31 cellular contexts compared by ENCODE assay signal in the genomic region with DNA sequence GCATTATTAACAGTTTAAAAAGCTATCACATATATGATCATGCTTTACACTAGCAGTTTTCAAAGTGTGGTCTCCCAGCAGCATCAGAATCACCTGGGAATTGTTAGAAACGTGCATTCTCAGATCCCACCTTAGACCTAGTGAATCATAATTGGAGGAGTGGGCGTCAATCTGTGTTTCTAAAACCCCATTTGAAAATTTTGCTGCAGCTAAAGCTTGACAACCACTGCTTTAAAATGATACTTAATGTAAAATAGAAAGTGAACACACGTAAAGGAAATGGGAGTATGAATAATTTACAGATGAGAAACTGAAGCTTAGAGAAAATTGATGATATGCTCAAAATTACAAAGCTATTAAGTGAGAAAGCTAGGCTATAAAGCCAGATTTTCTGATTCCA.
"Had no signal": no experiment of that assay in that cellular context is flagged by ENCODE, and none has a peak within 500 bp of the region (broad histone marks: within the 10 kb centered on the region; RNA-seq: fewer than 3 reads in every experiment).

No MANE protein-coding gene starts in this region.

- H3K9me3 Mint-ChIP-seq: activated CD8-positive, alpha-beta T cell treated with anti-CD3 and anti-CD28 coated beads for 36 hours had no signal

- FAIRE-seq: bronchial epithelial cell, TTC549 had no signal

- H3K36me3 Mint-ChIP-seq: activated CD4-positive, alpha-beta memory T cell treated with anti-CD3 and anti-CD28 coated beads for 36 hours; activated naive CD4-positive, alpha-beta T cell treated with anti-CD3 and anti-CD28 coated beads, Interleukin-2, amount 50 U/mL, for 24 hours; activated naive CD8-positive, alpha-beta T cell treated with anti-CD3 and anti-CD28 coated beads, Interleukin-2, amount 10 ng/mL, durations not matched to agents 7 days and 5 days; brain had no signal

- H3K27me3 Mint-ChIP-seq: activated CD8-positive, alpha-beta T cell treated with anti-CD3 and anti-CD28 coated beads for 36 hours; activated naive CD8-positive, alpha-beta T cell; activated T-cell treated with anti-CD3 and anti-CD28 coated beads, Interleukin-2, amount 50 U/mL, for 24 hours had no signal

- ATAC-seq: activated CD8-positive, alpha-beta T cell treated with anti-CD3 and anti-CD28 coated beads for 36 hours; activated naive CD8-positive, alpha-beta T cell treated with anti-CD3 and anti-CD28 coated beads, Interleukin-2, amount 50 U/mL, for 24 hours had no signal

- H3K27ac Mint-ChIP-seq: activated B cell treated with CpG ODN at 0.5 μM for 24 hours; activated CD4-positive, alpha-beta memory T cell treated with anti-CD3 and anti-CD28 coated beads for 36 hours; activated CD4-positive, alpha-beta T cell treated with anti-CD3 and anti-CD28 coated beads, Interleukin-2, amount 10 ng/mL, durations not matched to agents 7 days and 5 days; activated CD8-positive, alpha-beta T cell treated with anti-CD3 and anti-CD28 coated beads for 36 hours; activated naive CD4-positive, alpha-beta T cell treated with anti-CD3 and anti-CD28 coated beads for 36 hours; activated naive CD8-positive, alpha-beta T cell; activated naive CD8-positive, alpha-beta T cell treated with anti-CD3 and anti-CD28 coated beads, Interleukin-2, amount 10 ng/mL, durations not matched to agents 7 days and 5 days; activated naive CD8-positive, alpha-beta T cell treated with anti-CD3 and anti-CD28 coated beads, Interleukin-2, amount 50 U/mL, for 24 hours; activated T-cell treated with anti-CD3 and anti-CD28 coated beads, Interleukin-2, amount 50 U/mL, for 24 hours; brain; T-helper 1 cell treated with Interleukin-12 subunit alpha and Interleukin-12 subunit beta and Interleukin-4 antibody, amounts not matched to agents 30 μg/mL and 1 μg/mL, for 36 hours; T-helper 2 cell treated with Interferon-gamma antibody and Interleukin-4, amounts not matched to agents 5 μg/mL and 100 μg/mL, for 36 hours had no signal

- H3K4me3 ChIP-seq: ascending aorta, cardiac muscle cell had no signal

- DNase-seq: activated B cell treated with CpG ODN at 0.5 μM for 24 hours; activated CD4-positive, alpha-beta memory T cell treated with anti-CD3 and anti-CD28 coated beads for 36 hours; activated CD4-positive, alpha-beta T cell treated with anti-CD3 and anti-CD28 coated beads for 48 hours; activated CD4-positive, alpha-beta T cell treated with anti-CD3 and anti-CD28 coated beads, Interleukin-2, amount 10 ng/mL, durations not matched to agents 7 days and 5 days; activated CD4-positive, CD25-positive, alpha-beta regulatory T cell treated with anti-CD3 and anti-CD28 coated beads, Interleukin-2, amount 50 U/mL, for 72 hours; activated CD8-positive, alpha-beta memory T cell treated with anti-CD3 and anti-CD28 coated beads, Interleukin-2, amount 50 U/mL, for 48 hours; activated CD8-positive, alpha-beta T cell treated with anti-CD3 and anti-CD28 coated beads for 36 hours; activated effector memory CD4-positive, alpha-beta T cell treated with anti-CD3 and anti-CD28 coated beads, Interleukin-2, amount 50 U/mL, for 16 hours; activated gamma-delta T cell treated with Interleukin-2 at 50 U/mL for 16 hours; activated naive CD4-positive, alpha-beta T cell; activated naive CD4-positive, alpha-beta T cell treated with anti-CD3 and anti-CD28 coated beads for 36 hours; activated naive CD8-positive, alpha-beta T cell treated with anti-CD3 and anti-CD28 coated beads, Interleukin-2, amount 10 ng/mL, durations not matched to agents 7 days and 5 days; activated naive CD8-positive, alpha-beta T cell treated with anti-CD3 and anti-CD28 coated beads, Interleukin-2, amount 50 U/mL, for 24 hours; activated T-cell treated with anti-CD3 and anti-CD28 coated beads, Interleukin-2, amount 50 U/mL, for 24 hours; activated T-cell treated with anti-CD3 and anti-CD28 coated beads, Interleukin-2, amount 50 U/mL, for 48 hours; amygdala; anterior cingulate cortex; caudate nucleus; cerebellar nuclear complex; T-helper 1 cell; T-helper 9 cell had no signal

- H3K4me3 Mint-ChIP-seq: activated B cell treated with CpG ODN at 0.5 μM for 24 hours; activated CD4-positive, alpha-beta memory T cell treated with anti-CD3 and anti-CD28 coated beads for 36 hours; activated CD4-positive, alpha-beta T cell treated with anti-CD3 and anti-CD28 coated beads, Interleukin-2, amount 10 ng/mL, durations not matched to agents 7 days and 5 days; activated CD8-positive, alpha-beta T cell treated with anti-CD3 and anti-CD28 coated beads for 36 hours; activated naive CD4-positive, alpha-beta T cell treated with anti-CD3 and anti-CD28 coated beads for 36 hours; activated naive CD4-positive, alpha-beta T cell treated with anti-CD3 and anti-CD28 coated beads, Interleukin-2, amount 50 U/mL, for 24 hours; activated naive CD8-positive, alpha-beta T cell; activated naive CD8-positive, alpha-beta T cell treated with anti-CD3 and anti-CD28 coated beads, Interleukin-2, amount 10 ng/mL, durations not matched to agents 7 days and 5 days; activated naive CD8-positive, alpha-beta T cell treated with anti-CD3 and anti-CD28 coated beads, Interleukin-2, amount 50 U/mL, for 24 hours; activated T-cell treated with anti-CD3 and anti-CD28 coated beads, Interleukin-2, amount 50 U/mL, for 24 hours; brain; central memory CD8-positive, alpha-beta T cell; T-helper 1 cell treated with Interleukin-12 subunit alpha and Interleukin-12 subunit beta and Interleukin-4 antibody, amounts not matched to agents 30 μg/mL and 1 μg/mL, for 36 hours; T-helper 2 cell treated with Interferon-gamma antibody and Interleukin-4, amounts not matched to agents 5 μg/mL and 100 μg/mL, for 36 hours had no signal

- H3K4me1 Mint-ChIP-seq: activated B cell treated with CpG ODN at 0.5 μM for 24 hours; activated CD4-positive, alpha-beta T cell treated with anti-CD3 and anti-CD28 coated beads, Interleukin-2, amount 10 ng/mL, durations not matched to agents 7 days and 5 days; activated naive CD4-positive, alpha-beta T cell treated with anti-CD3 and anti-CD28 coated beads, Interleukin-2, amount 50 U/mL, for 24 hours; activated naive CD8-positive, alpha-beta T cell treated with anti-CD3 and anti-CD28 coated beads, Interleukin-2, amount 10 ng/mL, durations not matched to agents 7 days and 5 days; activated naive CD8-positive, alpha-beta T cell treated with anti-CD3 and anti-CD28 coated beads, Interleukin-2, amount 50 U/mL, for 24 hours; brain; central memory CD8-positive, alpha-beta T cell had no signal
